Comparison of ENCODE assay signal across 1 cellular context in the genomic region with DNA sequence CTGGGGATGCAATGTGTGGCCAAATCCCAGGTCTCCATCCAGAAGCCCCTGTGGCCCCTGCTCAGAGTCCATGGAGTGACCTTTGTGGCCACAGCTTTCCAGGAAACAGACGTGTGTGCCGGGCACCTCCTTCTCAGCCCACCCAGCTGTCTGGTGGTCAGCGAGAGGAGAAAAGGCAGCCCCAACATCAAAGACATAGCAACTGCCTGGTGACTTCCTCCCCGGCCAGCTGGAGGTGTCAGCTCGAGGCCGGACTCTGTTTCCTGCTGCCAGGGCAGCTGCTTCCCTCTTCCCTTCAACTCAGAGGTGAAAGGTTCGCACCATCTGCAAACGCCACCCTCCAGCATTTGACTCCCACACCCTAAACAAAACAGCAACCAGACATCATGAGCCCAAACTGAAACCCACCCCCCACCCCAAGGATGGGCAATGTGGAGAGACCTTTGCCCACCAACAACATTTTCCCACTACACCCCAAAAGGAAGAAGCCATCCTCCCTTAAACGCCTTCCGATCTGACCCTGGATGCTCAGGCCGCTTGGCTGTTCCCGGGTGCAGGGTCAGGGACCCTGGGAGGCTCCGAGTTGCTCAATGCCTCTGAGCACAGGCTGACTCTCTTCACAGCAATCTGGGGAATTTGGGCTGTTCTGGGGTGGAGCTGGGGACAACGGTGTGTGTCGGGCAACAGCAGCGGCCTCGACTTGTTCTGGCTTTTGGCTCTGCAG.
TF ChIP-seq lines count a peak whose summit lies in the region.

No MANE protein-coding gene starts in this region.

TF ChIP-seq in HepG2, 621 proteins besides CTCF, POLR2A, EP300 and RAD21 (continued from another document and continues in another):
- TF ChIP-seq, protein P1, sequence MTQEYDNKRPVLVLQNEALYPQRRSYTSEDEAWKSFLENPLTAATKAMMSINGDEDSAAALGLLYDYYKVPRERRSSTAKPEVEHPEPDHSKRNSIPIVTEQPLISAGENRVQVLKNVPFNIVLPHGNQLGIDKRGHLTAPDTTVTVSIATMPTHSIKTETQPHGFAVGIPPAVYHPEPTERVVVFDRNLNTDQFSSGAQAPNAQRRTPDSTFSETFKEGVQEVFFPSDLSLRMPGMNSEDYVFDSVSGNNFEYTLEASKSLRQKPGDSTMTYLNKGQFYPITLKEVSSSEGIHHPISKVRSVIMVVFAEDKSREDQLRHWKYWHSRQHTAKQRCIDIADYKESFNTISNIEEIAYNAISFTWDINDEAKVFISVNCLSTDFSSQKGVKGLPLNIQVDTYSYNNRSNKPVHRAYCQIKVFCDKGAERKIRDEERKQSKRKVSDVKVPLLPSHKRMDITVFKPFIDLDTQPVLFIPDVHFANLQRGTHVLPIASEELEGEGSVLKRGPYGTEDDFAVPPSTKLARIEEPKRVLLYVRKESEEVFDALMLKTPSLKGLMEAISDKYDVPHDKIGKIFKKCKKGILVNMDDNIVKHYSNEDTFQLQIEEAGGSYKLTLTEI (CRISPR knock-in tag; conservative IDR thresholded peaks at IDR 0.05), result no peak
- TF ChIP-seq ZNF281 (CRISPR knock-in tag; IDR thresholded peaks at IDR 0.05; ENCODE audit: borderline replicate concordance) (no peak; the same call in 1 of the 2 replicates), PAWR (CRISPR knock-in tag; IDR thresholded peaks at IDR 0.05; ENCODE audit: borderline replicate concordance) (no peak), NR2F2 (IDR thresholded peaks at IDR 0.05; ENCODE audit: borderline replicate concordance, low read depth) (peak; percentile 65; the same call in 1 of the 2 replicates), ZNF639 (CRISPR knock-in tag; conservative IDR thresholded peaks at IDR 0.05) (no peak), HDAC2 (CRISPR knock-in tag; IDR thresholded peaks at IDR 0.05) (peak; percentile 61), MED1 (CRISPR knock-in tag; IDR thresholded peaks at IDR 0.05) (peak; percentile 96), KDM6A (CRISPR knock-in tag; IDR thresholded peaks at IDR 0.05; ENCODE audit: low read depth) (0 out of 2 replicates have a peak, but pooled peaks have one; percentile 52), ZNF3 (CRISPR knock-in tag; IDR thresholded peaks at IDR 0.05) (no peak), JUND (CRISPR knock-in tag; IDR thresholded peaks at IDR 0.05) (0 out of 2 replicates have a peak, but pooled peaks have one; percentile 11), RNF2 (conservative IDR thresholded peaks at IDR 0.05; ENCODE audit: low read depth) (no peak), ZBTB39 (CRISPR knock-in tag; IDR thresholded peaks at IDR 0.05) (no peak), ZNF431 (CRISPR knock-in tag; IDR thresholded peaks at IDR 0.05; ENCODE audit: borderline replicate concordance, low read depth) (peak; percentile 45; the same call in 1 of the 2 replicates), KDM5B (CRISPR knock-in tag; IDR thresholded peaks at IDR 0.05; ENCODE audit: borderline replicate concordance) (0 out of 2 replicates have a peak, but pooled peaks have one; percentile 38), TP53 (CRISPR knock-in tag; conservative IDR thresholded peaks at IDR 0.05) (no peak), PHF20 (CRISPR knock-in tag; IDR thresholded peaks at IDR 0.05) (0 out of 2 replicates have a peak, but pooled peaks have one; percentile 17), PAX8 (CRISPR knock-in tag; IDR thresholded peaks at IDR 0.05; ENCODE audit: borderline replicate concordance) (no peak), ZNF354B (CRISPR knock-in tag; IDR thresholded peaks at IDR 0.05) (no peak), ZNF10 (CRISPR knock-in tag; IDR thresholded peaks at IDR 0.05; ENCODE audit: borderline replicate concordance, low read depth) (no peak), MAZ (IDR thresholded peaks at IDR 0.05; ENCODE audit: borderline replicate concordance, low read depth, low read length) (no peak; the same call in 1 of the 2 replicates), MAZ (CRISPR knock-in tag; IDR thresholded peaks at IDR 0.05; ENCODE audit: low read depth) (no peak), TMF1 (CRISPR knock-in tag; IDR thresholded peaks at IDR 0.05; ENCODE audit: low read depth) (no peak), ZFYVE20 (CRISPR knock-in tag; IDR thresholded peaks at IDR 0.05; ENCODE audit: borderline replicate concordance, low read depth) (no peak), JARID2 (CRISPR knock-in tag; IDR thresholded peaks at IDR 0.05; ENCODE audit: insufficient replicate concordance) (no peak), ZNF510 (CRISPR knock-in tag; IDR thresholded peaks at IDR 0.05; ENCODE audit: low read depth) (no peak), ZNF660 (CRISPR knock-in tag; IDR thresholded peaks at IDR 0.05; ENCODE audit: borderline replicate concordance, low read depth) (no peak), ZMAT3 (CRISPR knock-in tag; conservative IDR thresholded peaks at IDR 0.05) (no peak; the same call in 1 of the 2 replicates), MBNL3 (CRISPR knock-in tag; conservative IDR thresholded peaks at IDR 0.05) (no peak), HNF4G (IDR thresholded peaks at IDR 0.05; ENCODE audit: borderline replicate concordance, low read depth, low read length) (peak; percentile 79), HNF4G (CRISPR knock-in tag; IDR thresholded peaks at IDR 0.05; ENCODE audit: borderline replicate concordance, low read depth) (peak; percentile 92; the same call in 1 of the 2 replicates), PATZ1 (CRISPR knock-in tag; IDR thresholded peaks at IDR 0.05) (0 out of 2 replicates have a peak, but pooled peaks have one; percentile 25), PITX1 (CRISPR knock-in tag; IDR thresholded peaks at IDR 0.05) (peak; percentile 85), SIN3A (IDR thresholded peaks at IDR 0.05; ENCODE audit: borderline replicate concordance, low read depth, low read length) (no peak), CENPX (CRISPR knock-in tag; IDR thresholded peaks at IDR 0.05) (no peak), HBP1 (CRISPR knock-in tag; IDR thresholded peaks at IDR 0.05; ENCODE audit: low read depth) (no peak), ATM (IDR thresholded peaks at IDR 0.05; ENCODE audit: borderline replicate concordance) (no peak), ZNF432 (CRISPR knock-in tag; IDR thresholded peaks at IDR 0.05; ENCODE audit: borderline replicate concordance) (no peak), HMG20B (CRISPR knock-in tag; conservative IDR thresholded peaks at IDR 0.05) (no peak), U2AF1 (optimal IDR thresholded peaks at IDR 0.05; ENCODE audit: low read depth, low read length) (no peak), TOE1 (CRISPR knock-in tag; IDR thresholded peaks at IDR 0.05) (no peak)
- TF ChIP-seq, protein P2, sequence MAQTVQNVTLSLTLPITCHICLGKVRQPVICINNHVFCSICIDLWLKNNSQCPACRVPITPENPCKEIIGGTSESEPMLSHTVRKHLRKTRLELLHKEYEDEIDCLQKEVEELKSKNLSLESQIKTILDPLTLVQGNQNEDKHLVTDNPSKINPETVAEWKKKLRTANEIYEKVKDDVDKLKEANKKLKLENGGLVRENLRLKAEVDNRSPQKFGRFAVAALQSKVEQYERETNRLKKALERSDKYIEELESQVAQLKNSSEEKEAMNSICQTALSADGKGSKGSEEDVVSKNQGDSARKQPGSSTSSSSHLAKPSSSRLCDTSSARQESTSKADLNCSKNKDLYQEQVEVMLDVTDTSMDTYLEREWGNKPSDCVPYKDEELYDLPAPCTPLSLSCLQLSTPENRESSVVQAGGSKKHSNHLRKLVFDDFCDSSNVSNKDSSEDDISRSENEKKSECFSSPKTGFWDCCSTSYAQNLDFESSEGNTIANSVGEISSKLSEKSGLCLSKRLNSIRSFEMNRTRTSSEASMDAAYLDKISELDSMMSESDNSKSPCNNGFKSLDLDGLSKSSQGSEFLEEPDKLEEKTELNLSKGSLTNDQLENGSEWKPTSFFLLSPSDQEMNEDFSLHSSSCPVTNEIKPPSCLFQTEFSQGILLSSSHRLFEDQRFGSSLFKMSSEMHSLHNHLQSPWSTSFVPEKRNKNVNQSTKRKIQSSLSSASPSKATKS (CRISPR knock-in tag; IDR thresholded peaks at IDR 0.05), result no peak
- TF ChIP-seq, protein P3, sequence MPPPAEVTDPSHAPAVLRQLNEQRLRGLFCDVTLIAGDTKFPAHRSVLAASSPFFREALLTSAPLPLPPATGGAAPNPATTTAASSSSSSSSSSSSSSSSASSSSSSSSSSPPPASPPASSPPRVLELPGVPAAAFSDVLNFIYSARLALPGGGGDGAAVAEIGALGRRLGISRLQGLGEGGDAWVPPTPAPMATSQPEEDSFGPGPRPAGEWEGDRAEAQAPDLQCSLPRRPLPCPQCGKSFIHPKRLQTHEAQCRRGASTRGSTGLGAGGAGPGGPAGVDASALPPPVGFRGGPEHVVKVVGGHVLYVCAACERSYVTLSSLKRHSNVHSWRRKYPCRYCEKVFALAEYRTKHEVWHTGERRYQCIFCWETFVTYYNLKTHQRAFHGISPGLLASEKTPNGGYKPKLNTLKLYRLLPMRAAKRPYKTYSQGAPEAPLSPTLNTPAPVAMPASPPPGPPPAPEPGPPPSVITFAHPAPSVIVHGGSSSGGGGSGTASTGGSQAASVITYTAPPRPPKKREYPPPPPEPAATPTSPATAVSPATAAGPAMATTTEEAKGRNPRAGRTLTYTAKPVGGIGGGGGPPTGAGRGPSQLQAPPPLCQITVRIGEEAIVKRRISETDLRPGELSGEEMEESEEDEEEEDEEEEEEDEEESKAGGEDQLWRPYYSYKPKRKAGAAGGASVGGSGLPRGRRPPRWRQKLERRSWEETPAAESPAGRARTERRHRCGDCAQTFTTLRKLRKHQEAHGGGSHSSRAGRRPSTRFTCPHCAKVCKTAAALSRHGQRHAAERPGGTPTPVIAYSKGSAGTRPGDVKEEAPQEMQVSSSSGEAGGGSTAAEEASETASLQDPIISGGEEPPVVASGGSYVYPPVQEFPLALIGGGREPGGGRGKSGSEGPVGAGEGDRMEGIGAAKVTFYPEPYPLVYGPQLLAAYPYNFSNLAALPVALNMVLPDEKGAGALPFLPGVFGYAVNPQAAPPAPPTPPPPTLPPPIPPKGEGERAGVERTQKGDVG (CRISPR knock-in tag; IDR thresholded peaks at IDR 0.05; ENCODE audit: borderline replicate concordance), result peak; percentile 48; the same call in 1 of the 2 replicates
